In the genomic region with DNA sequence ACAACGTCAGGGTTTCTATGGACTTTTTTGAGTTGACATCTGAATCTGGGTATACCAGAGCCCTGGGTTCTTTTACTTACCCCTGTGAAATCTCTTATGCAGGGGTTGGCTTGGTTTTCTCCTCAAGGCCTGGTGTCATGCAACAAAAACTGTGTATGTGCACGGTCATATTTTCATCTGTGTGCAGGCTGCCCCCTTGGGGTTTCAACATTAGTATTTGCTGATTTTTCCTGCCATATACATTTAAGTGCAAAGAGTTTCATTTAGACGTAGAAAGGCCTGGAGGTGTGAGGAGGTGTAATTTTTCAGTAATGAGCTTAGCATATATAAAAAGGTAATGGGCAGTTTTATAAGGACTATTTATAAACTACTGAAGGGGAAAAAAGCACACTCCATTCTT, we compare ENCODE assay signal across 26 cellular contexts. TPM values are rescaled to one million over a fixed set of nuclear protein-coding genes. Genes with fewer than 3 reads are reported as not detected.
DNase-seq lines count a peak whose midpoint lies in the region; FAIRE-seq and TF ChIP-seq lines count a peak whose summit lies in the region.
"Had no signal": no experiment of that assay in that cellular context is flagged by ENCODE, and none has a peak within 500 bp of the region (broad histone marks: within the 10 kb centered on the region; RNA-seq: fewer than 3 reads in every experiment).

No MANE protein-coding gene starts in this region.

- H3K27ac ChIP-seq in WERI-Rb-1 (no peak overlapping the region), kidney (ENCODE audit: low read depth in 2 of 2, low read length in 2 of 2) (no peak overlapping the region)
- H3K27ac ChIP-seq: 22Rv1, KMS-11, SJSA1, skin epidermis, thyroid gland had no signal

- no peaks in the 10 kb centered on the region for H3K9me3 Mint-ChIP-seq in mesothelial cell of epicardium
- H3K9me3 Mint-ChIP-seq: activated CD8-positive, alpha-beta T cell treated with anti-CD3 and anti-CD28 coated beads for 36 hours; natural killer cell; stimulated activated naive CD8-positive, alpha-beta T cell treated with anti-CD3 and anti-CD28 coated beads, Interleukin-15, amount 100 ng/mL, for 72 hours had no signal

- H3K36me3 ChIP-seq in WERI-Rb-1, result no peaks in the 10 kb centered on the region
- no peaks in the 10 kb centered on the region for H3K36me3 ChIP-seq in kidney (ENCODE audit: control insufficient read depth in 1 of 2, insufficient read depth in 2 of 2, low read length in 2 of 2)
- H3K36me3 ChIP-seq: SJSA1, thyroid gland had no signal

- DNase-seq in DMS53 (lab: John Stamatoyannopoulos, UW) (peak; percentile 4), DMS53 treated with DMSO at 0.1 percent for 48 hours (lab: John Stamatoyannopoulos, UW; ENCODE audit: unreplicated experiment) (no peak), NB4 (ENCODE audit: low read depth) (peak; percentile 9), WERI-Rb-1 (no peak), mesothelial cell of epicardium (ENCODE audit: low spot score in 2 of 2, unreplicated experiment in 2 of 2) (no peak), medulla oblongata (ENCODE audit: extremely low spot score) (no peak), kidney (no peak), NCI-H510A treated with DMSO at 0.1 percent for 48 hours (lab: John Stamatoyannopoulos, UW) (no peak)
- DNase-seq: activated CD4-positive, alpha-beta T cell treated with anti-CD3 and anti-CD28 coated beads for 1 hour; activated CD8-positive, alpha-beta T cell treated with anti-CD3 and anti-CD28 coated beads for 36 hours; activated effector memory CD4-positive, alpha-beta T cell treated with Interleukin-2 at 50 U/mL for 16 hours; caudate nucleus; GF-D8; natural killer cell; NCI-H1436; NCI-H2171; NCI-H510A; stimulated activated naive CD8-positive, alpha-beta T cell treated with anti-CD3 and anti-CD28 coated beads, Interleukin-15, amount 100 ng/mL, for 72 hours; thyroid gland had no signal

- H3K4me3 Mint-ChIP-seq in mesothelial cell of epicardium, result no peak overlapping the region
- H3K4me3 Mint-ChIP-seq: activated CD8-positive, alpha-beta T cell treated with anti-CD3 and anti-CD28 coated beads for 36 hours; activated naive CD8-positive, alpha-beta T cell; natural killer cell; stimulated activated naive CD8-positive, alpha-beta T cell treated with anti-CD3 and anti-CD28 coated beads, Interleukin-15, amount 100 ng/mL, for 72 hours had no signal

- H3K4me1 ChIP-seq in kidney (ENCODE audit: control insufficient read depth in 1 of 2, insufficient read depth in 1 of 2, low read depth in 1 of 2, low read length in 2 of 2), result no peaks in the 10 kb centered on the region
- H3K4me1 ChIP-seq: SJSA1, thyroid gland had no signal

- intact Hi-C loops in kidney (cut with DNase I), result no loop called here

- H3K27me3 ChIP-seq in WERI-Rb-1 (ENCODE audit: insufficient read depth, low read depth, severe bottlenecking), result no peaks in the 10 kb centered on the region
- H3K27me3 ChIP-seq: SJSA1, thyroid gland had no signal

- H3K4me1 Mint-ChIP-seq in mesothelial cell of epicardium, result peaks cover 7% of the 10 kb centered on the region
- H3K4me1 Mint-ChIP-seq: natural killer cell; stimulated activated naive CD8-positive, alpha-beta T cell treated with anti-CD3 and anti-CD28 coated beads, Interleukin-15, amount 100 ng/mL, for 72 hours had no signal

- peak overlapping the region; percentile 2 for H3K27ac Mint-ChIP-seq in mesothelial cell of epicardium
- H3K27ac Mint-ChIP-seq: activated CD8-positive, alpha-beta T cell treated with anti-CD3 and anti-CD28 coated beads for 36 hours; activated naive CD8-positive, alpha-beta T cell; natural killer cell; stimulated activated naive CD8-positive, alpha-beta T cell treated with anti-CD3 and anti-CD28 coated beads, Interleukin-15, amount 100 ng/mL, for 72 hours had no signal

- peaks cover 2% of the 10 kb centered on the region for H3K27me3 Mint-ChIP-seq in mesothelial cell of epicardium (ENCODE audit: low read depth)

- no peak for TF ChIP-seq POLR2A in NB4 (IDR thresholded peaks at IDR 0.05; ENCODE audit: extremely low read depth, insufficient read length)

- TF ChIP-seq CTCF in NB4 (IDR thresholded peaks at IDR 0.05; ENCODE audit: low read depth, low read length) (no peak), WERI-Rb-1 (IDR thresholded peaks at IDR 0.05; ENCODE audit: low read depth, low read length) (0 out of 2 replicates have a peak, but pooled peaks have one; percentile 12), mesothelial cell of epicardium (IDR thresholded peaks at IDR 0.05; ENCODE audit: unreplicated experiment) (no peak), kidney (IDR thresholded peaks at IDR 0.05; ENCODE audit: borderline replicate concordance, extremely low read depth, insufficient read depth) (no peak)

- H3K36me3 Mint-ChIP-seq in mesothelial cell of epicardium, result no peaks in the 10 kb centered on the region
- H3K36me3 Mint-ChIP-seq: activated naive CD8-positive, alpha-beta T cell; natural killer cell had no signal

- H3K4me3 ChIP-seq in NB4 (ENCODE audit: low read depth, low read length), result no peak overlapping the region
- no peak overlapping the region for H3K4me3 ChIP-seq in WERI-Rb-1 (ENCODE audit: low read depth, low read length)
- H3K4me3 ChIP-seq in kidney (ENCODE audit: low read length in 2 of 2), result no peak overlapping the region
- H3K4me3 ChIP-seq: SJSA1, skin epidermis, thyroid gland had no signal

- H3K9ac ChIP-seq in kidney (ENCODE audit: low read length in 2 of 2), result no peak overlapping the region
- H3K9ac ChIP-seq: KMS-11 had no signal

- H3K9me3 ChIP-seq in WERI-Rb-1 (ENCODE audit: severe bottlenecking) (no peaks in the 10 kb centered on the region), kidney (ENCODE audit: control insufficient read depth in 1 of 2, low read length in 2 of 2) (no peaks in the 10 kb centered on the region)
- H3K9me3 ChIP-seq: SJSA1, thyroid gland had no signal

- no peak for FAIRE-seq in kidney (lab: Jason Lieb, UNC)
- FAIRE-seq: endometrium, keratinocyte had no signal

RNA-seq across cellular contexts. Expression of a gene that starts 21.9 kb away (rescaled TPM):
- 41.6 to 43.8 TPM (median 42.5 TPM) in 3 replicates for total RNA-seq in mesothelial cell of epicardium
- 19.8 TPM for total RNA-seq in kidney
- 9.0 TPM for polyA plus RNA-seq in kidney (ENCODE audit: insufficient read depth, low read depth, low replicate concordance)

Comparison
In these comparisons a context has a peak if more than half of its experiments do, and no peak if none do; other contexts are left out.
1. DNase-seq: peak in DMS53 (single experiment) and NB4 (single experiment); none in DMS53 treated with DMSO at 0.1 percent for 48 hours (single experiment), WERI-Rb-1 (single experiment), mesothelial cell of epicardium (0 of 2), medulla oblongata (single experiment), kidney (single experiment) and NCI-H510A treated with DMSO at 0.1 percent for 48 hours (single experiment).